Comparison of ENCODE assay signal across 15 cellular contexts in genomic region chr7:151752816-151753600, GRCh38.
DNase-seq lines count a peak whose midpoint lies in the region; ATAC-seq and TF ChIP-seq lines count a peak whose summit lies in the region.
"Had no signal": no experiment of that assay in that cellular context is flagged by ENCODE, and none has a peak within 500 bp of the region (broad histone marks: within the 10 kb centered on the region; RNA-seq: fewer than 3 reads in every experiment).

No MANE protein-coding gene starts in this region.

- H3K27me3 ChIP-seq in GM23338 (ENCODE audit: insufficient read depth): no peaks in the 10 kb centered on the region
- no peaks in the 10 kb centered on the region for H3K27me3 ChIP-seq in esophagus muscularis mucosa
- no peaks in the 10 kb centered on the region for H3K27me3 ChIP-seq in spleen (replicated peaks in 1 of 7)
- H3K27me3 ChIP-seq: BE2C, left lung, tibial nerve had no signal

- H3K9me3 Mint-ChIP-seq in GM23338: no peaks in the 10 kb centered on the region; the same call in 2 of the 3 replicates

- H3K4me3 ChIP-seq in GM23338 (no peak overlapping the region), esophagus muscularis mucosa (no peak overlapping the region), spleen (no peak overlapping the region)
- H3K4me3 ChIP-seq: left lung, tibial nerve had no signal

- H3K36me3 ChIP-seq in GM23338 (ENCODE audit: insufficient read depth): no peaks in the 10 kb centered on the region
- no peaks in the 10 kb centered on the region for H3K36me3 ChIP-seq in esophagus muscularis mucosa
- H3K36me3 ChIP-seq in spleen: peaks cover 0 to 16% (median 0%) of the 10 kb centered on the region in 6 donors
- H3K36me3 ChIP-seq: BE2C, left lung, tibial nerve had no signal

- H3K4me3 Mint-ChIP-seq in GM23338: no peak overlapping the region
- no peak overlapping the region for H3K4me3 Mint-ChIP-seq in T-helper 17 cell

- WGBS in esophagus muscularis mucosa: 91% methylated on average over 17 of the region's 19 CpGs
- WGBS in spleen, 5 donors: 92 to 97% (median 93%) methylated on average over 19 of the region's 19 CpGs

- intact Hi-C loops in esophagus muscularis mucosa (cut with DNase I) (loop anchor here (10.0 kb wide), 1 partner anchor 158 kb away; no protein-coding TSS in a partner anchor), spleen (cut with DNase I; ENCODE audit: low total_unique reads) (no loop called here)

- no peaks in the 10 kb centered on the region for H4K20me1 ChIP-seq in GM23338 (replicated peaks; ENCODE audit: insufficient read depth)

- H3K4me2 ChIP-seq in GM23338: no peak overlapping the region

- H2AFZ ChIP-seq in GM23338: no peak overlapping the region

- H3K4me1 Mint-ChIP-seq in GM23338 (peaks cover 23% of the 10 kb centered on the region), T-helper 17 cell (peaks cover 16% of the 10 kb centered on the region)

- peaks cover 9% of the 10 kb centered on the region for H3K27me3 Mint-ChIP-seq in GM23338 (ENCODE audit: insufficient read depth, low read depth, poor library complexity)
- H3K27me3 Mint-ChIP-seq in T-helper 17 cell: no peaks in the 10 kb centered on the region

- H3K27ac Mint-ChIP-seq in GM23338 (no peak overlapping the region), T-helper 17 cell (peak overlapping the region; percentile 81)

- TF ChIP-seq POLR2A in esophagus muscularis mucosa (IDR thresholded peaks at IDR 0.05; ENCODE audit: low read depth) (no peak), spleen (IDR thresholded peaks at IDR 0.05) (no peak)

- no peaks in the 10 kb centered on the region for H3K9me3 ChIP-seq in T-helper 17 cell (ENCODE audit: control insufficient read depth, low read length, poor library complexity, severe bottlenecking)
- H3K9me3 ChIP-seq in esophagus muscularis mucosa: no peaks in the 10 kb centered on the region
- no peaks in the 10 kb centered on the region for H3K9me3 ChIP-seq in spleen
- H3K9me3 ChIP-seq: BE2C, left lung, tibial nerve had no signal

- no peak for ATAC-seq in GM23338
- no peak for ATAC-seq in T-helper 17 cell

- H3K27ac ChIP-seq in GM23338 (ENCODE audit: low read depth) (0 out of 2 replicates have a peak overlapping the region, but pooled peaks have one; percentile 53), esophagus muscularis mucosa (replicated peaks in 1 of 4) (peak overlapping the region; percentile 84 to 93 (median 87)), spleen (peak overlapping the region in 5 of 8 donors; percentile 70 to 80 (median 74))

- H3K36me3 Mint-ChIP-seq in GM23338 (ENCODE audit: low read depth): no peaks in the 10 kb centered on the region
- peaks cover 2% of the 10 kb centered on the region for H3K36me3 Mint-ChIP-seq in T-helper 17 cell (ENCODE audit: low read depth)

- peaks cover 6% of the 10 kb centered on the region; the same call in 1 of the 2 replicates for H3K9me2 ChIP-seq in GM23338 (ENCODE audit: insufficient read depth)

- no peak for DNase-seq in GM23338 (ENCODE audit: low spot score)
- no peak for DNase-seq in T-helper 17 cell
- no peak for DNase-seq in esophagus muscularis mucosa (ENCODE audit: extremely low spot score)
- no peak for DNase-seq in spleen
- DNase-seq in stimulated activated CD4-positive, alpha-beta T cell treated with anti-CD3 and anti-CD28 coated beads, Interleukin-4, amount 100 ng/mL, for 1 hour: no peak
- DNase-seq in RPMI8226: no peak
- DNase-seq in NCI-H1048 (lab: John Stamatoyannopoulos, UW): no peak
- DNase-seq: activated CD4-positive, alpha-beta T cell treated with anti-CD3 and anti-CD28 coated beads, Interleukin-2, amount 50 U/mL, for 1 hour; activated CD8-positive, alpha-beta memory T cell treated with anti-CD3 and anti-CD28 coated beads, Interleukin-2, amount 50 U/mL, for 48 hours; activated naive CD4-positive, alpha-beta T cell; BE2C; GOT3; left lung; stimulated activated naive CD4-positive, alpha-beta T cell had no signal

- TF ChIP-seq EP300 in esophagus muscularis mucosa (IDR thresholded peaks at IDR 0.05): no peak

- H3K4me1 ChIP-seq in GM23338 (ENCODE audit: insufficient read depth) (peaks cover 7% of the 10 kb centered on the region), esophagus muscularis mucosa (peaks cover 39 to 46% (median 46%) of the 10 kb centered on the region in 4 donors), spleen (peaks cover 11 to 32% (median 25%) of the 10 kb centered on the region in 6 donors)
- H3K4me1 ChIP-seq: BE2C had no signal

- H3F3A ChIP-seq in GM23338 (replicated peaks; ENCODE audit: low read depth): no peaks in the 10 kb centered on the region

- TF ChIP-seq CTCF in GM23338 (conservative IDR thresholded peaks at IDR 0.05; ENCODE audit: low read depth in 2 of 2): no peak
- no peak for TF ChIP-seq CTCF in esophagus muscularis mucosa (IDR thresholded peaks at IDR 0.05)
- no peak for TF ChIP-seq CTCF in spleen (IDR thresholded peaks at IDR 0.05 in 8 of 11, conservative IDR thresholded peaks at IDR 0.05 in 3 of 11)

- no peaks in the 10 kb centered on the region for H3K79me2 ChIP-seq in GM23338 (replicated peaks; ENCODE audit: insufficient read depth)

TF ChIP-seq in GM23338, 12 proteins besides CTCF, POLR2A, EP300 and RAD21 (continues in another document):
- TF ChIP-seq STAT1 (IDR thresholded peaks at IDR 0.05; ENCODE audit: unreplicated experiment): no peak
- no peak for TF ChIP-seq EZH2 (IDR thresholded peaks at IDR 0.05; ENCODE audit: low read depth, unreplicated experiment)
- no peak for TF ChIP-seq POLR2AphosphoS5 (IDR thresholded peaks at IDR 0.05; ENCODE audit: low read depth)
- no peak for TF ChIP-seq ZNF462 (CRISPR knock-in tag; IDR thresholded peaks at IDR 0.05)
